ENCODE assay signal across 2 cellular contexts in the genomic region with DNA sequence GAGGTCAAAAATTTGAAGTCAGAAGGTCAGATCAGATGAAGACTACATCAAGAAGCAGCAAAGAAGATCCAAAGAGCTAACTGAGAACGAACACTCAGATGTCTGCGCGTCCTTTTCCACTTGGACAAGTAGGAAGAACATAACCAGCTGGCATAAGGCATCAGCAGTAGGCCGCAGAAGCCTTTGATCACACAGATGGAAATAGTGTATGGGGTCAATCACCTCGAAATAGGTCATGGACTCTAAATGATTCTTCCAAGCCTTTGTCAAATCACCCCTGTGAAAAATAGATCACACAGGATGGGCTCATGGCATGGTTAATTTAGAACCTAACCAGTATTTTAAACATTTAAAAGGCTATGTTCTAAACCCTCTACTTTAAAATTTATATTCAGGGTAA.
TF ChIP-seq lines count a peak whose summit lies in the region.

No MANE protein-coding gene starts in this region.

TF ChIP-seq in liver, 16 proteins besides CTCF, POLR2A, EP300 and RAD21:
- peak; percentile 22 for TF ChIP-seq YY1 (IDR thresholded peaks at IDR 0.05)
- TF ChIP-seq ZBTB33 (IDR thresholded peaks at IDR 0.05): no peak
- peak; percentile 7 for TF ChIP-seq FOXA2 (IDR thresholded peaks at IDR 0.05)
- peak; percentile 85 to 96 for TF ChIP-seq RXRA (IDR thresholded peaks at IDR 0.05)
- TF ChIP-seq FOXA1 (IDR thresholded peaks at IDR 0.05): no peak
- TF ChIP-seq HNF4G (IDR thresholded peaks at IDR 0.05): no peak
- TF ChIP-seq JUND (IDR thresholded peaks at IDR 0.05): no peak
- peak; percentile 25 for TF ChIP-seq MAX (IDR thresholded peaks at IDR 0.05)
- peak; percentile 46 to 61 for TF ChIP-seq HNF4A (conservative IDR thresholded peaks at IDR 0.05)
- no peak for TF ChIP-seq EGR1 (IDR thresholded peaks at IDR 0.05; ENCODE audit: low read depth in 2 of 2)
- TF ChIP-seq SP1 (IDR thresholded peaks at IDR 0.05): peak; percentile 69
TF ChIP-seq in liver: peak in this region for 6.

TF ChIP-seq in HepG2, 621 proteins besides CTCF, POLR2A, EP300 and RAD21 (continued from another document):
- TF ChIP-seq AGO1 (IDR thresholded peaks at IDR 0.05; ENCODE audit: low read depth, low read length, poor library complexity, severe bottlenecking): no peak
- TF ChIP-seq CBFB (CRISPR knock-in tag; IDR thresholded peaks at IDR 0.05): no peak
- no peak for TF ChIP-seq ZNF816 (CRISPR knock-in tag; IDR thresholded peaks at IDR 0.05; ENCODE audit: borderline replicate concordance)
- TF ChIP-seq ZNF142 (CRISPR knock-in tag; IDR thresholded peaks at IDR 0.05): no peak
- no peak for TF ChIP-seq ARNT (IDR thresholded peaks at IDR 0.05)
- TF ChIP-seq SIX4 (CRISPR knock-in tag; IDR thresholded peaks at IDR 0.05): no peak
- no peak for TF ChIP-seq PITX1 (CRISPR knock-in tag; IDR thresholded peaks at IDR 0.05)
- TF ChIP-seq NFYC (CRISPR knock-in tag; IDR thresholded peaks at IDR 0.05): no peak
- no peak for TF ChIP-seq STAT5B (CRISPR knock-in tag; IDR thresholded peaks at IDR 0.05)
- TF ChIP-seq GTF3A (CRISPR knock-in tag; conservative IDR thresholded peaks at IDR 0.05): no peak
- TF ChIP-seq CERS6 (CRISPR knock-in tag; IDR thresholded peaks at IDR 0.05): no peak
- TF ChIP-seq, protein P1, sequence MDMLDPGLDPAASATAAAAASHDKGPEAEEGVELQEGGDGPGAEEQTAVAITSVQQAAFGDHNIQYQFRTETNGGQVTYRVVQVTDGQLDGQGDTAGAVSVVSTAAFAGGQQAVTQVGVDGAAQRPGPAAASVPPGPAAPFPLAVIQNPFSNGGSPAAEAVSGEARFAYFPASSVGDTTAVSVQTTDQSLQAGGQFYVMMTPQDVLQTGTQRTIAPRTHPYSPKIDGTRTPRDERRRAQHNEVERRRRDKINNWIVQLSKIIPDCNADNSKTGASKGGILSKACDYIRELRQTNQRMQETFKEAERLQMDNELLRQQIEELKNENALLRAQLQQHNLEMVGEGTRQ (IDR thresholded peaks at IDR 0.05; ENCODE audit: low read depth, low read length): no peak
- TF ChIP-seq, protein P1 (CRISPR knock-in tag; IDR thresholded peaks at IDR 0.05; ENCODE audit: borderline replicate concordance): no peak
- no peak for TF ChIP-seq MAX (IDR thresholded peaks at IDR 0.05)
- TF ChIP-seq MYC (CRISPR knock-in tag; IDR thresholded peaks at IDR 0.05; ENCODE audit: borderline replicate concordance): no peak
- TF ChIP-seq SALL2 (CRISPR knock-in tag; IDR thresholded peaks at IDR 0.05): no peak
- TF ChIP-seq ZNF138 (CRISPR knock-in tag; IDR thresholded peaks at IDR 0.05; ENCODE audit: low read depth): no peak
